Comparison of ENCODE assay signal across 16 cellular contexts in the genomic region with DNA sequence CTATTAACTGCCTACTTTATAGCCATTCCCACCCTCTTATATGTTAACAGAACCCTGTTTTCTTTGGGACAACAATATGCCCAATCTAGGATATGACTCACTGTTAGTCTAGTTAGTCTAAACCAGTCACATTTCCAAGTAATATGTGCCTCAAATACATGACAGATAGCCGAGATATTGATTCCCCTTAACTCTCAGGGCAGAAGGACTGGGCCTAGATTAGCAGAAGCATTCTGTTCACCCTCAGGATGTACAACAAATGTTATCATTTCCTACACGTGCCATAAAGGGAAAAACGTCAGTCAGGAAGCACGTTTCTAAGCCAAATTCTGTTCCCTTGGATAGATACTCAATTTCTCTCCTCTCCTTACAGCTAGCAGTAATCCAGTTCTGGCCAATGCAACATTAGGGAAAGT.
DNase-seq lines count a peak whose midpoint lies in the region; FAIRE-seq and TF ChIP-seq lines count a peak whose summit lies in the region.
"Had no signal": no experiment of that assay in that cellular context is flagged by ENCODE, and none has a peak within 500 bp of the region (broad histone marks: within the 10 kb centered on the region; RNA-seq: fewer than 3 reads in every experiment).

No MANE protein-coding gene starts in this region.

- dilution Hi-C loops in endothelial cell of umbilical vein (cut with MboI; ENCODE audit: extremely low pct_ligation_motif_present, low sequenced_read_pairs) = no loop called here

- in situ Hi-C loops in GM13976 (cut with MboI; ENCODE audit: low sequenced_read_pairs, unreplicated experiment) = no loop called here

- peak; percentile 90 for FAIRE-seq in endothelial cell of umbilical vein (lab: Jason Lieb, UNC)

- H3K36me3 ChIP-seq in endothelial cell of umbilical vein (ENCODE audit: control insufficient read depth in 2 of 2, extremely low read depth in 1 of 2, insufficient read depth in 2 of 2, low read length in 2 of 2) (no peaks in the 10 kb centered on the region), osteoblast (ENCODE audit: insufficient read depth, low read length) (no peaks in the 10 kb centered on the region), A673 (ENCODE audit: insufficient read depth, low read length, poor library complexity, severe bottlenecking) (no peaks in the 10 kb centered on the region)
- H3K36me3 ChIP-seq: BLaER1, colonic mucosa had no signal

- H3K4me1 ChIP-seq in endothelial cell of umbilical vein (ENCODE audit: control insufficient read depth, extremely low read depth, insufficient read depth, low read length) = peaks cover 26% of the 10 kb centered on the region
- H3K4me1 ChIP-seq in osteoblast (ENCODE audit: insufficient read depth, low read length) = peaks cover 6% of the 10 kb centered on the region
- peaks cover 30% of the 10 kb centered on the region for H3K4me1 ChIP-seq in A673 (ENCODE audit: insufficient read depth, low read length, poor library complexity, severe bottlenecking)
- H3K4me1 ChIP-seq: BLaER1, colonic mucosa had no signal

- TF ChIP-seq CTCF in endothelial cell of umbilical vein (IDR thresholded peaks at IDR 0.05; ENCODE audit: extremely low read depth in 1 of 2, insufficient read depth in 1 of 2, low read depth in 1 of 2, low read length in 2 of 2) (no peak), osteoblast (IDR thresholded peaks at IDR 0.05; ENCODE audit: extremely low read depth, low read depth, low read length) (no peak), GM13976 (IDR thresholded peaks at IDR 0.05; ENCODE audit: borderline replicate concordance, control extremely low read depth, extremely low read depth, insufficient read depth, missing control alignments) (no peak), A673 (conservative IDR thresholded peaks at IDR 0.05; ENCODE audit: low read depth, low read length) (no peak)

- H2AFZ ChIP-seq in endothelial cell of umbilical vein (ENCODE audit: low read depth, low read length) (no peak overlapping the region), osteoblast (ENCODE audit: low read length) (no peak overlapping the region)
- H2AFZ ChIP-seq: PC-9 had no signal

- intact Hi-C loops in endothelial cell of umbilical vein (cut with micrococcal nuclease) = loop anchor here (1.0 to 2.0 kb wide), 5 partner anchors 29 to 165 kb away; a partner anchor contains a TSS
- intact Hi-C loops in A673 (cut with micrococcal nuclease; ENCODE audit: unreplicated experiment) = no loop called here

- H3K9me3 ChIP-seq in endothelial cell of umbilical vein (replicated peaks; ENCODE audit: control insufficient read depth, insufficient read depth, low read length) (no peaks in the 10 kb centered on the region), osteoblast (ENCODE audit: low read depth, low read length) (no peaks in the 10 kb centered on the region), A673 (ENCODE audit: low read depth, low read length, poor library complexity, severe bottlenecking) (no peaks in the 10 kb centered on the region)
- H3K9me3 ChIP-seq: BLaER1, colonic mucosa had no signal

- H4K20me1 ChIP-seq in endothelial cell of umbilical vein (replicated peaks; ENCODE audit: control insufficient read depth, extremely low read depth, insufficient read depth, low read length) (no peaks in the 10 kb centered on the region), osteoblast (ENCODE audit: insufficient read depth, low read length) (no peaks in the 10 kb centered on the region)
- H4K20me1 ChIP-seq: BLaER1 had no signal

- H3K27ac ChIP-seq in endothelial cell of umbilical vein (ENCODE audit: insufficient read depth, low read depth, low read length) = peak overlapping the region; percentile 97
- no peak overlapping the region for H3K27ac ChIP-seq in osteoblast (ENCODE audit: low read depth, low read length)
- H3K27ac ChIP-seq in A673 (ENCODE audit: low read depth, low read length, poor library complexity, severe bottlenecking) = no peak overlapping the region
- H3K27ac ChIP-seq: BLaER1, colonic mucosa, HL-60, PC-9 had no signal

- H3K79me2 ChIP-seq in endothelial cell of umbilical vein (ENCODE audit: control insufficient read depth, insufficient read depth, low read length) = peaks cover 2% of the 10 kb centered on the region
- no peaks in the 10 kb centered on the region for H3K79me2 ChIP-seq in osteoblast (ENCODE audit: insufficient read depth, low read length)

- CTCF ChIA-PET in endothelial cell of umbilical vein (lab: Charles Lee) = interaction anchor here (0.8 to 2.4 kb wide), 6 partner anchors 18 to 69 kb away, joined by 3 to 11 read pairs (median 4); no protein-coding TSS in a partner anchor
- CTCF ChIA-PET in A673 (lab: Charles Lee) = no interaction called here

- peak; percentile 52 for TF ChIP-seq POLR2A in endothelial cell of umbilical vein (IDR thresholded peaks at IDR 0.05; ENCODE audit: low read depth, low read length)

- DNase-seq in EH (ENCODE audit: low read depth) (peak; percentile 34), OCI-M1 (lab: John Stamatoyannopoulos, UW) (peak; percentile 84), endothelial cell of umbilical vein (ENCODE audit: low read depth, low spot score) (peak; percentile 99), osteoblast (ENCODE audit: insufficient read length, low spot score, missing footprints) (peak; percentile 37), GM13976 (ENCODE audit: low spot score) (no peak), A673 (ENCODE audit: low spot score) (no peak), NCI-H187 treated with DMSO at 0.1 percent for 48 hours (lab: John Stamatoyannopoulos, UW) (no peak)
- DNase-seq: activated CD8-positive, alpha-beta T cell treated with anti-CD3 and anti-CD28 coated beads for 36 hours; colonic mucosa; naive thymus-derived CD4-positive, alpha-beta T cell; NCI-H187; NCI-H524; PC-9; posterior cingulate gyrus had no signal

- POLR2A ChIA-PET in endothelial cell of umbilical vein (lab: Charles Lee) (interaction anchor here (0.9 to 1.0 kb wide), 2 partner anchors 35 to 114 kb away, joined by 3 to 4 read pairs; a partner anchor contains a TSS), A673 (lab: Charles Lee; ENCODE audit: low non-redundant PET) (no interaction called here)

- H3K4me2 ChIP-seq in endothelial cell of umbilical vein (ENCODE audit: insufficient read depth, low read length) = peak overlapping the region; percentile 73
- H3K4me2 ChIP-seq in osteoblast (ENCODE audit: insufficient read depth, low read length) = no peak overlapping the region
- H3K4me2 ChIP-seq: BLaER1, PC-9 had no signal

- peak overlapping the region; percentile 74 for H3K9ac ChIP-seq in endothelial cell of umbilical vein (replicated peaks; ENCODE audit: extremely low read depth, insufficient read depth, low read length)
- H3K9ac ChIP-seq: BLaER1 had no signal

- H3K27me3 ChIP-seq in endothelial cell of umbilical vein (ENCODE audit: control insufficient read depth in 2 of 2, insufficient read depth in 2 of 2, low read length in 2 of 2) (no peaks in the 10 kb centered on the region), osteoblast (ENCODE audit: insufficient read depth, low read length) (no peaks in the 10 kb centered on the region), A673 (replicated peaks; ENCODE audit: insufficient read depth, low read depth, low read length, poor library complexity) (no peaks in the 10 kb centered on the region)
- H3K27me3 ChIP-seq: BLaER1, colonic mucosa had no signal

- no peaks in the 10 kb centered on the region for H3K9me1 ChIP-seq in endothelial cell of umbilical vein (replicated peaks; ENCODE audit: control insufficient read depth, extremely low read depth, insufficient read depth, low read length)

- H3K4me3 ChIP-seq in endothelial cell of umbilical vein (replicated peaks in 1 of 3; ENCODE audit: insufficient read depth in 1 of 3, low read depth in 1 of 3, low read length in 3 of 3) (peak overlapping the region in 1 of 3 experiments; percentile 29), osteoblast (ENCODE audit: insufficient read depth, low read length) (no peak overlapping the region), A673 (ENCODE audit: low read depth, low read length, poor library complexity, severe bottlenecking) (no peak overlapping the region)
- H3K4me3 ChIP-seq: BLaER1, colonic mucosa, PC-9 had no signal

- BruUV-seq in endothelial cell of umbilical vein (replicated peaks; lab: Mats Ljungman, UMichigan) (no TSS peak), A673 (replicated peaks; lab: Mats Ljungman, UMichigan) (no TSS peak)

TF ChIP-seq in endothelial cell of umbilical vein, 7 proteins besides CTCF, POLR2A, EP300 and RAD21:
- TF ChIP-seq POLR2AphosphoS5 (IDR thresholded peaks at IDR 0.05; ENCODE audit: insufficient read depth, low read depth, low read length) (peak; percentile 61), MYC (IDR thresholded peaks at IDR 0.05; ENCODE audit: low read depth, low read length) (no peak), JUN (IDR thresholded peaks at IDR 0.05; ENCODE audit: borderline replicate concordance, insufficient read depth, insufficient read length, low read depth) (peak; percentile 94), FOS (IDR thresholded peaks at IDR 0.05; ENCODE audit: borderline replicate concordance, insufficient read depth, low read length) (peak; percentile 91), GATA2 (IDR thresholded peaks at IDR 0.05; ENCODE audit: insufficient read depth, insufficient read length, low read depth, low read length) (peak; percentile 98), EZH2 (IDR thresholded peaks at IDR 0.05; ENCODE audit: borderline replicate concordance, low read depth, low read length, severe bottlenecking) (no peak)
- TF ChIP-seq, protein P1, sequence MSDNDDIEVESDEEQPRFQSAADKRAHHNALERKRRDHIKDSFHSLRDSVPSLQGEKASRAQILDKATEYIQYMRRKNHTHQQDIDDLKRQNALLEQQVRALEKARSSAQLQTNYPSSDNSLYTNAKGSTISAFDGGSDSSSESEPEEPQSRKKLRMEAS (IDR thresholded peaks at IDR 0.05; ENCODE audit: insufficient read depth, insufficient read length) = peak; percentile 37

Comparison
In these comparisons a context has a peak if more than half of its experiments do, and no peak if none do; other contexts are left out.
1. DNase-seq: peak in EH (single experiment), OCI-M1 (single experiment), endothelial cell of umbilical vein (single experiment) and osteoblast (single experiment); none in GM13976 (single experiment), A673 (single experiment) and NCI-H187 treated with DMSO at 0.1 percent for 48 hours (single experiment).